Comparison of ENCODE assay signal across 36 cellular contexts in the genomic region with DNA sequence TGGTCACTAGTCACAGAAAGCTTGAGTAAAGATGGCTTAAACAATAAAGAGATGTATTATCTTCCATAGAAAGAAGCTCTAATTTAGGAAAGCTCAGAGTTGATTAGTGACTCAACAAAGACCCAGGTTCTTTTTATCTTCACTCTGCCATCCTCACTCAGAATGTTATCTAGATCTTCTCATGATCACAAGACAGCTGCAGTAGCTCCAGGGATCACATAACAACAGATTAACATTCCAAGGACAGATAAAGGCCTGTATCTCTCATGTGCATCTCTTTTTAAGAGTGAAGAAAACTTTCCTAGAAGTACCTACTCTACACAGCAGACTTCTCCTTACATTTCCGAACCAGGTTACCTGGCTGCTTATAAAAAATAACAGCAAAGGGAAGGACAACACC.
"Had no signal": no experiment of that assay in that cellular context is flagged by ENCODE, and none has a peak within 500 bp of the region (broad histone marks: within the 10 kb centered on the region; RNA-seq: fewer than 3 reads in every experiment).

No MANE protein-coding gene starts in this region.

- H3K9me3 ChIP-seq: adrenal gland, body of pancreas, breast epithelium had no signal

- H3K4me3 Mint-ChIP-seq: activated B cell treated with CpG ODN at 0.5 μM for 24 hours; activated CD4-positive, alpha-beta memory T cell treated with anti-CD3 and anti-CD28 coated beads for 36 hours; activated CD8-positive, alpha-beta T cell treated with anti-CD3 and anti-CD28 coated beads for 36 hours; activated naive CD4-positive, alpha-beta T cell treated with anti-CD3 and anti-CD28 coated beads for 36 hours; activated naive CD8-positive, alpha-beta T cell treated with anti-CD3 and anti-CD28 coated beads for 36 hours; activated T-cell treated with anti-CD3 and anti-CD28 coated beads, Interleukin-2, amount 50 U/mL, for 4 hours; activated T-cell treated with anti-CD3 and anti-CD28 coated beads, Interleukin-2, amount 50 U/mL, for 72 hours; activated T-helper 1 cell treated with anti-CD3 and anti-CD28 coated beads, Interleukin-12 subunit alpha, Interleukin-12 subunit beta, Interleukin-2, Interleukin-4 antibody, amounts not matched to agents 30 ng/mL and 10 ng/mL and 1 ng/mL, durations not matched to agents 14 hours and 24 hours and 36 hours; activated T-helper 17 cell treated with anti-CD3 and anti-CD28 coated beads, Interleukin-2, amount 50 U/mL, for 72 hours; T-helper 1 cell treated with Interleukin-12 subunit alpha and Interleukin-12 subunit beta and Interleukin-4 antibody, amounts not matched to agents 30 μg/mL and 1 μg/mL, for 36 hours; T-helper 2 cell treated with Interferon-gamma antibody and Interleukin-4, amounts not matched to agents 5 μg/mL and 100 μg/mL, for 36 hours had no signal

- DNase-seq: activated B cell treated with CpG ODN at 0.5 μM for 24 hours; activated CD4-positive, alpha-beta memory T cell treated with anti-CD3 and anti-CD28 coated beads for 36 hours; activated CD4-positive, alpha-beta T cell treated with anti-CD3 and anti-CD28 coated beads for 48 hours; activated CD4-positive, alpha-beta T cell treated with anti-CD3 and anti-CD28 coated beads, Interleukin-2, amount 50 U/mL, for 1 hour; activated CD4-positive, alpha-beta T cell treated with anti-CD3 and anti-CD28 coated beads, Interleukin-2, amount 50 U/mL, for 4 hours; activated CD4-positive, CD25-positive, alpha-beta regulatory T cell treated with anti-CD3 and anti-CD28 coated beads, Interleukin-2, amount 50 U/mL, for 72 hours; activated CD8-positive, alpha-beta memory T cell treated with anti-CD3 and anti-CD28 coated beads, Interleukin-2, amount 50 U/mL, for 4 hours; activated CD8-positive, alpha-beta T cell treated with anti-CD3 and anti-CD28 coated beads for 36 hours; activated effector memory CD4-positive, alpha-beta T cell treated with anti-CD3 and anti-CD28 coated beads, Interleukin-2, amount 50 U/mL, for 16 hours; activated gamma-delta T cell treated with Interleukin-2 at 50 U/mL for 16 hours; activated naive CD4-positive, alpha-beta T cell; activated naive CD4-positive, alpha-beta T cell treated with anti-CD3 and anti-CD28 coated beads for 36 hours; activated naive CD4-positive, alpha-beta T cell treated with anti-CD3 and anti-CD28 coated beads, Interleukin-2, amount 50 U/mL, for 16 hours; activated naive CD8-positive, alpha-beta T cell treated with anti-CD3 and anti-CD28 coated beads for 36 hours; activated T-cell treated with anti-CD3 and anti-CD28 coated beads for 4 hours; activated T-cell treated with anti-CD3 and anti-CD28 coated beads, Interleukin-2, amount 50 U/mL, for 1 hour; activated T-cell treated with anti-CD3 and anti-CD28 coated beads, Interleukin-2, amount 50 U/mL, for 4 hours; activated T-cell treated with anti-CD3 and anti-CD28 coated beads, Interleukin-2, amount 50 U/mL, for 72 hours; adrenal gland; amniotic stem cell; aorta; body of pancreas; brain microvascular endothelial cell; central memory CD4-positive, alpha-beta T cell; T-helper 1 cell; T-helper 2 cell; T-helper 9 cell had no signal

- H3K9me3 Mint-ChIP-seq: activated CD4-positive, alpha-beta memory T cell treated with anti-CD3 and anti-CD28 coated beads for 36 hours; activated CD8-positive, alpha-beta T cell treated with anti-CD3 and anti-CD28 coated beads for 36 hours; activated naive CD4-positive, alpha-beta T cell treated with anti-CD3 and anti-CD28 coated beads for 36 hours; activated naive CD4-positive, alpha-beta T cell treated with anti-CD3 and anti-CD28 coated beads, Interleukin-2, amount 50 U/mL, for 72 hours; activated naive CD8-positive, alpha-beta T cell treated with anti-CD3 and anti-CD28 coated beads for 36 hours; activated T-cell treated with anti-CD3 and anti-CD28 coated beads, Interleukin-2, amount 50 U/mL, for 4 hours; activated T-cell treated with anti-CD3 and anti-CD28 coated beads, Interleukin-2, amount 50 U/mL, for 72 hours; activated T-helper 17 cell treated with anti-CD3 and anti-CD28 coated beads, Interleukin-2, amount 50 U/mL, for 72 hours; T-helper 1 cell treated with Interleukin-12 subunit alpha and Interleukin-12 subunit beta and Interleukin-4 antibody, amounts not matched to agents 30 μg/mL and 1 μg/mL, for 36 hours; T-helper 2 cell treated with Interferon-gamma antibody and Interleukin-4, amounts not matched to agents 5 μg/mL and 100 μg/mL, for 36 hours had no signal

- H3K27ac ChIP-seq: adrenal gland, body of pancreas, brain microvascular endothelial cell, breast epithelium, VCaP had no signal

- H3K4me1 Mint-ChIP-seq: activated B cell treated with CpG ODN at 0.5 μM for 24 hours; activated T-helper 17 cell treated with anti-CD3 and anti-CD28 coated beads, Interleukin-2, amount 50 U/mL, for 72 hours had no signal

- H3K36me3 Mint-ChIP-seq: activated CD4-positive, alpha-beta memory T cell treated with anti-CD3 and anti-CD28 coated beads for 36 hours; activated naive CD8-positive, alpha-beta T cell treated with anti-CD3 and anti-CD28 coated beads for 36 hours had no signal

- ATAC-seq: activated CD8-positive, alpha-beta T cell treated with anti-CD3 and anti-CD28 coated beads for 36 hours; activated naive CD4-positive, alpha-beta T cell treated with anti-CD3 and anti-CD28 coated beads, Interleukin-2, amount 50 U/mL, for 72 hours; activated T-cell treated with anti-CD3 and anti-CD28 coated beads, Interleukin-2, amount 50 U/mL, for 4 hours; activated T-cell treated with anti-CD3 and anti-CD28 coated beads, Interleukin-2, amount 50 U/mL, for 72 hours; activated T-helper 17 cell treated with anti-CD3 and anti-CD28 coated beads, Interleukin-2, amount 50 U/mL, for 72 hours; body of pancreas had no signal

- FAIRE-seq: astrocyte, TTC549 had no signal

- H3K36me3 ChIP-seq: adrenal gland, brain microvascular endothelial cell, breast epithelium had no signal

- H3K27ac Mint-ChIP-seq: activated B cell treated with CpG ODN at 0.5 μM for 24 hours; activated CD4-positive, alpha-beta memory T cell treated with anti-CD3 and anti-CD28 coated beads for 36 hours; activated CD8-positive, alpha-beta T cell treated with anti-CD3 and anti-CD28 coated beads for 36 hours; activated naive CD4-positive, alpha-beta T cell treated with anti-CD3 and anti-CD28 coated beads for 36 hours; activated naive CD4-positive, alpha-beta T cell treated with anti-CD3 and anti-CD28 coated beads, Interleukin-2, amount 50 U/mL, for 72 hours; activated naive CD8-positive, alpha-beta T cell treated with anti-CD3 and anti-CD28 coated beads for 36 hours; activated T-cell treated with anti-CD3 and anti-CD28 coated beads, Interleukin-2, amount 50 U/mL, for 72 hours; activated T-helper 1 cell treated with anti-CD3 and anti-CD28 coated beads, Interleukin-12 subunit alpha, Interleukin-12 subunit beta, Interleukin-2, Interleukin-4 antibody, amounts not matched to agents 30 ng/mL and 10 ng/mL and 1 ng/mL, durations not matched to agents 14 hours and 24 hours and 36 hours; activated T-helper 17 cell treated with anti-CD3 and anti-CD28 coated beads, Interleukin-2, amount 50 U/mL, for 72 hours; T-helper 1 cell treated with Interleukin-12 subunit alpha and Interleukin-12 subunit beta and Interleukin-4 antibody, amounts not matched to agents 30 μg/mL and 1 μg/mL, for 36 hours; T-helper 2 cell treated with Interferon-gamma antibody and Interleukin-4, amounts not matched to agents 5 μg/mL and 100 μg/mL, for 36 hours had no signal

- H3K27me3 Mint-ChIP-seq: activated CD4-positive, alpha-beta memory T cell treated with anti-CD3 and anti-CD28 coated beads for 36 hours had no signal

- H3K4me1 ChIP-seq: adrenal gland, body of pancreas, breast epithelium had no signal

- H3K27me3 ChIP-seq: adrenal gland, body of pancreas, brain microvascular endothelial cell, breast epithelium had no signal

- H3K4me3 ChIP-seq: adrenal gland, body of pancreas, breast epithelium had no signal
